8 cellular contexts compared by ENCODE assay signal in genomic region chr1:11979453-11979817, GRCh38. TPM values are rescaled to one million over a fixed set of nuclear protein-coding genes. Genes with fewer than 3 reads are reported as not detected.
DNase-seq lines count a peak whose midpoint lies in the region; ATAC-seq and TF ChIP-seq lines count a peak whose summit lies in the region.

No MANE protein-coding gene starts in this region.

- no peaks in the 10 kb centered on the region for H3K27me3 ChIP-seq in cardiac muscle cell

- ATAC-seq in GM21447 (IDR thresholded peaks at IDR 0.05; ENCODE audit: unreplicated experiment) (no peak), GM18858 (IDR thresholded peaks at IDR 0.05; ENCODE audit: unreplicated experiment) (no peak), HG03108 (IDR thresholded peaks at IDR 0.05; ENCODE audit: unreplicated experiment) (no peak)

- peaks cover 22% of the 10 kb centered on the region for H3K36me3 ChIP-seq in cardiac muscle cell

- H3K4me3 ChIP-seq in WI38 (ENCODE audit: low read depth, low read length) (peak overlapping the region; percentile 97), cardiac muscle cell (no peak overlapping the region), skeletal muscle cell (ENCODE audit: low read depth, low read length) (peak overlapping the region; percentile 95)

- no peaks in the 10 kb centered on the region for H3K9me3 ChIP-seq in cardiac muscle cell (ENCODE audit: low read depth)

- H3K4me1 ChIP-seq in cardiac muscle cell (ENCODE audit: low read depth): peaks cover 14% of the 10 kb centered on the region

- DNase-seq in NCI-H1436 (lab: John Stamatoyannopoulos, UW) (peak; percentile 27), NCI-H1436 treated with DMSO at 0.1 percent for 48 hours (lab: John Stamatoyannopoulos, UW) (no peak), cardiac muscle cell (ENCODE audit: low read depth in 1 of 2, low spot score in 1 of 2) (no peak), skeletal muscle cell (ENCODE audit: low read depth) (no peak)

- TF ChIP-seq CTCF in WI38 (IDR thresholded peaks at IDR 0.05; ENCODE audit: low read depth, low read length) (no peak), cardiac muscle cell (IDR thresholded peaks at IDR 0.05; ENCODE audit: low read depth, low read length) (no peak)

- H3K27ac ChIP-seq in cardiac muscle cell: peak overlapping the region; percentile 97

RNA-seq across cellular contexts. Expression of gene MFN2, which starts 0.8 kb away (rescaled TPM):
- 86.7 and 89.7 TPM in 2 replicates for total RNA-seq in cardiac muscle cell
- 82.6 and 83.8 TPM in 2 replicates for polyA plus RNA-seq in cardiac muscle cell

RNA-seq across cellular contexts. Expression of gene MIIP, which starts 39.9 kb away (rescaled TPM):
- 29.6 and 30.1 TPM in 2 replicates for total RNA-seq in cardiac muscle cell
- 30.8 and 39.9 TPM in 2 replicates for polyA plus RNA-seq in cardiac muscle cell

RNA-seq across cellular contexts. Expression of gene PLOD1, which starts 44.9 kb away (rescaled TPM):
- 158 and 185 TPM in 2 replicates for total RNA-seq in cardiac muscle cell
- 149 and 167 TPM in 2 replicates for polyA plus RNA-seq in cardiac muscle cell

RNA-seq across cellular contexts. Expression of gene KIAA2013, which starts 53.2 kb away (rescaled TPM):
- total RNA-seq in cardiac muscle cell: 98.0 and 112 TPM in 2 replicates
- 100 and 115 TPM in 2 replicates for polyA plus RNA-seq in cardiac muscle cell
